20 cellular contexts compared by ENCODE assay signal in genomic region chr18:77009675-77010074, GRCh38.
"Had no signal": no experiment of that assay in that cellular context is flagged by ENCODE, and none has a peak within 500 bp of the region (broad histone marks: within the 10 kb centered on the region; RNA-seq: fewer than 3 reads in every experiment).

No MANE protein-coding gene starts in this region.

- H3K27ac ChIP-seq: body of pancreas, foreskin keratinocyte, skin epidermis, tibial artery, vagina had no signal

- H3K4me3 ChIP-seq: body of pancreas, skin epidermis, tibial artery, vagina had no signal

- H3K27ac Mint-ChIP-seq: nephron, progenitor cell of endocrine pancreas had no signal

- H3K9me3 Mint-ChIP-seq: nephron had no signal

- DNase-seq: activated naive CD4-positive, alpha-beta T cell treated with anti-CD3 and anti-CD28 coated beads, Interleukin-2, amount 50 U/mL, for 16 hours; amniotic stem cell; body of pancreas; central memory CD4-positive, alpha-beta T cell; cortex of kidney; effector memory CD4-positive, alpha-beta T cell; foreskin keratinocyte; glutamatergic neuron; hypothalamus; kidney glomerular epithelial cell; mesendoderm; stimulated activated CD4-positive, alpha-beta T cell treated with anti-CD3 and anti-CD28 coated beads, Interleukin-4, amount 100 ng/mL, for 24 hours; T-helper 2 cell; tibial artery had no signal

- H3K27me3 Mint-ChIP-seq: progenitor cell of endocrine pancreas had no signal

- H3K4me3 Mint-ChIP-seq: nephron had no signal

- ATAC-seq: body of pancreas, foreskin keratinocyte, right cardiac atrium, SK-N-SH treated with all-trans-retinoic acid at 6 μM for 48 hours had no signal

- H3K27me3 ChIP-seq: body of pancreas, foreskin keratinocyte, tibial artery, vagina had no signal

- H3K9me3 ChIP-seq: body of pancreas, tibial artery, vagina had no signal

- H3K36me3 ChIP-seq: vagina had no signal
